10 cellular contexts compared by ENCODE assay signal in the genomic region with DNA sequence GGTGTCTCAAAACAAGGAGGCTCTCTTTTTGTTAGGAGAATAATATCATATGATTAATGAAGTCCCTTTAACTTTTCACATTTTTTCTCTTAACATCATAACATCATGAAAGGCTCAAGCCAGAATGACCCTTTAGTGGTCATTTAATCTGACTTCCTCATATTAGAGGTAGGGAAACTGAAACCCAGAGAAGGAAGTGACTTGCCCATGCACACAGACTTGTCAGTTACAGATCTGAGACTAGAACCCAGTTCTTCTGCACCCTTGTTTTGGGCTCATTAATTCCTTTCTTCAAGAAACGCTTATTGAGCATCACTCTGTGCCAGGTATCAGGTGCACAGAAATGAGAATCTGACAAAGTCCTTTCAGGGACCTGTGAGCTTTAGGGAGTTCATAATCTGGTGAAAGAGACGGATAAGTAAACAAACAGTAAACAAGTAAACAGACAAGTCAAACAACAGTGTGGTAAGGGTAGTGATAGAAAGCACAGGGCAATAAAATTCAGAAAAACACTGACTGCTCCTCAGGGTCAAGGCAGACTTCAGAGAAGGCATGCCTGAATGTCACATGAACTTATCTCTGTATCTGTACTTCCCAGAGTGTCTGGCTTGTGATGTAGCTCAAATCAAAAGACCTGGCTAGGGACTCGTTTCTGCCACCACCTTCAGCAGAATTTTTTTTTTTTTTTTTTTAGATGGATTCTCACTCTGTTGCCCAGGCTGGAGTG. TPM values are rescaled to one million over a fixed set of nuclear protein-coding genes. Genes with fewer than 3 reads are reported as not detected.
DNase-seq lines count a peak whose midpoint lies in the region; ATAC-seq and TF ChIP-seq lines count a peak whose summit lies in the region.
"Had no signal": no experiment of that assay in that cellular context is flagged by ENCODE, and none has a peak within 500 bp of the region (broad histone marks: within the 10 kb centered on the region; RNA-seq: fewer than 3 reads in every experiment).

No MANE protein-coding gene starts in this region.

- no peak overlapping the region for H3K4me3 ChIP-seq in neural progenitor cell
- H3K4me3 ChIP-seq: cardiac muscle cell, pancreas had no signal

- no peaks in the 10 kb centered on the region for H3K27me3 ChIP-seq in neural progenitor cell
- H3K27me3 ChIP-seq: cardiac muscle cell, pancreas had no signal

- no peaks in the 10 kb centered on the region for H4K20me1 ChIP-seq in neural progenitor cell (ENCODE audit: low read depth)

- no peak overlapping the region for H3K9ac ChIP-seq in neural progenitor cell

- peak; percentile 43 for DNase-seq in medulla oblongata (ENCODE audit: extremely low spot score)
- no peak for DNase-seq in NK-92 (lab: John Stamatoyannopoulos, UW; ENCODE audit: unreplicated experiment)
- DNase-seq in SW 1271 (lab: John Stamatoyannopoulos, UW): no peak
- no peak for DNase-seq in NCI-H1694 treated with DMSO at 0.1 percent for 48 hours (lab: John Stamatoyannopoulos, UW)
- no peak for DNase-seq in neural progenitor cell (ENCODE audit: low spot score)
- DNase-seq: pancreas had no signal

- H3K4me3 Mint-ChIP-seq in IgD-negative memory B cell: peak overlapping the region; percentile 3 to 87 (median 42)
- H3K4me3 Mint-ChIP-seq in neural progenitor cell: no peak overlapping the region

- H3K4me1 Mint-ChIP-seq in IgD-negative memory B cell (peaks cover 28 to 46% (median 37%) of the 10 kb centered on the region in 3 donors), neural progenitor cell (no peaks in the 10 kb centered on the region)

- no peaks in the 10 kb centered on the region for H3K79me2 ChIP-seq in neural progenitor cell (ENCODE audit: low read depth)

- H3K9me3 Mint-ChIP-seq in IgD-negative memory B cell (no peaks in the 10 kb centered on the region), neural progenitor cell (no peaks in the 10 kb centered on the region)

- H3K4me1 ChIP-seq in neural progenitor cell: no peaks in the 10 kb centered on the region
- H3K4me1 ChIP-seq: pancreas had no signal

- no peak overlapping the region for H2AFZ ChIP-seq in neural progenitor cell (replicated peaks)

- H3K36me3 Mint-ChIP-seq in IgD-negative memory B cell (peaks cover 2% of the 10 kb centered on the region), neural progenitor cell (no peaks in the 10 kb centered on the region)

- no peaks in the 10 kb centered on the region for H3F3A ChIP-seq in neural progenitor cell (ENCODE audit: low read depth)

- no peak overlapping the region for H3K4me2 ChIP-seq in neural progenitor cell

- H3K27ac Mint-ChIP-seq in IgD-negative memory B cell (peak overlapping the region; percentile 20 to 78 (median 49)), neural progenitor cell (no peak overlapping the region)

- no peaks in the 10 kb centered on the region for H3K27me3 Mint-ChIP-seq in IgD-negative memory B cell
- H3K27me3 Mint-ChIP-seq in neural progenitor cell (ENCODE audit: insufficient read depth, low read depth): peaks cover 6% of the 10 kb centered on the region

- no peaks in the 10 kb centered on the region for H3K9me3 ChIP-seq in neural progenitor cell (ENCODE audit: low read depth)
- H3K9me3 ChIP-seq: pancreas had no signal

- ATAC-seq in GM18907 (IDR thresholded peaks at IDR 0.05; ENCODE audit: unreplicated experiment): peak; percentile 83
- ATAC-seq in HG02588 (IDR thresholded peaks at IDR 0.05; ENCODE audit: unreplicated experiment): peak; percentile 77

- H3K36me3 ChIP-seq in neural progenitor cell: no peaks in the 10 kb centered on the region
- H3K36me3 ChIP-seq: cardiac muscle cell, pancreas had no signal

- no peak overlapping the region for H3K27ac ChIP-seq in neural progenitor cell
- H3K27ac ChIP-seq: cardiac muscle cell, pancreas had no signal

- no peak for TF ChIP-seq CTCF in neural progenitor cell (IDR thresholded peaks at IDR 0.05)

RNA-seq across cellular contexts. Expression of a gene that starts 38.3 kb away (rescaled TPM):
- polyA plus RNA-seq in IgD-negative memory B cell: 54.8 TPM
- 112 and 149 TPM in 2 replicates for total RNA-seq in neural progenitor cell (ENCODE audit: low replicate concordance)

RNA-seq across cellular contexts. Expression of a gene that starts 59.5 kb away (rescaled TPM):
- polyA plus RNA-seq in IgD-negative memory B cell: 70.2 TPM
- 36.3 and 42.0 TPM in 2 replicates for total RNA-seq in neural progenitor cell (ENCODE audit: low replicate concordance)
